ENCODE assay signal across 28 cellular contexts in the genomic region with DNA sequence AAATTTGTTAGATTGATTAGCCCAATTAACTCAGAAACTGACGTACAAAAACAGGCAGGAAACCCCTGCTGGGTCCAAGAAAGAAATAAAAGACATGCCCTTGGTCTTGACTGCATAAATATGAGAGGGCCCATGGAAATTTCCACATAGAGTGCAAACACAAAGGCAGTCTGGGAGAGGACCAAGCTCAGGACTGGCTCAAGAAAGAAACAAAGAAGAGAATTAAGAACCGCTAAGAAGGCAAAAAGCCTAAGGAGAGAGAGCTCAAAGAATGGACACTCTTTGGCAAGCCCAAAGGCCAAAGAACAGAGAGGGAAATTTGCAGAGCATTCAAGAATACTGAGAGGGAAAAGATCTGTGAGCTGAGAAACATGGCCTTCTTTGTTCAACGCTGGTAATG.
"Had no signal": no experiment of that assay in that cellular context is flagged by ENCODE, and none has a peak within 500 bp of the region (broad histone marks: within the 10 kb centered on the region; RNA-seq: fewer than 3 reads in every experiment).

No MANE protein-coding gene starts in this region.

- H3K27ac ChIP-seq: colonic mucosa, gastrocnemius medialis, hepatocyte, ovary, prostate gland, skin epidermis, thyroid gland had no signal

- H3K36me3 ChIP-seq: colonic mucosa, gastrocnemius medialis, ovary, prostate gland, thyroid gland had no signal

- ATAC-seq: activated CD4-positive, alpha-beta T cell treated with anti-CD3 and anti-CD28 coated beads for 36 hours; activated CD8-positive, alpha-beta T cell treated with anti-CD3 and anti-CD28 coated beads, Interleukin-2, amount 10 ng/mL, durations not matched to agents 7 days and 5 days; activated T-cell treated with anti-CD3 and anti-CD28 coated beads, Interleukin-2, amount 50 U/mL, for 72 hours; gastrocnemius medialis; left colon; naive thymus-derived CD8-positive, alpha-beta T cell; sciatic nerve; stimulated activated naive CD8-positive, alpha-beta T cell treated with anti-CD3 and anti-CD28 coated beads, Interleukin-15, amount 100 ng/mL, for 72 hours had no signal

- H3K36me3 Mint-ChIP-seq: activated naive CD8-positive, alpha-beta T cell; memory B cell; naive thymus-derived CD8-positive, alpha-beta T cell had no signal

- H3K4me1 Mint-ChIP-seq: activated CD4-positive, alpha-beta T cell treated with anti-CD3 and anti-CD28 coated beads for 36 hours; memory B cell; naive thymus-derived CD8-positive, alpha-beta T cell; stimulated activated naive CD8-positive, alpha-beta T cell treated with anti-CD3 and anti-CD28 coated beads, Interleukin-15, amount 100 ng/mL, for 72 hours had no signal

- DNase-seq: activated CD4-positive, alpha-beta T cell treated with anti-CD3 and anti-CD28 coated beads for 36 hours; activated CD4-positive, CD25-positive, alpha-beta regulatory T cell; activated CD8-positive, alpha-beta T cell treated with anti-CD3 and anti-CD28 coated beads, Interleukin-2, amount 10 ng/mL, durations not matched to agents 7 days and 5 days; activated naive CD4-positive, alpha-beta T cell; activated T-cell treated with anti-CD3 and anti-CD28 coated beads for 4 hours; activated T-cell treated with anti-CD3 and anti-CD28 coated beads, Interleukin-2, amount 50 U/mL, for 72 hours; cerebellar nuclear complex; colonic mucosa; dorsolateral prefrontal cortex; effector memory CD4-positive, alpha-beta T cell; erythroblast; gastrocnemius medialis; left colon; naive thymus-derived CD8-positive, alpha-beta T cell; ovary; retina; stimulated activated CD4-positive, alpha-beta T cell treated with anti-CD3 and anti-CD28 coated beads, Interleukin-12 subunit alpha, Interleukin-12 subunit beta, amount 100 ng/mL, for 4 hours; stimulated activated CD4-positive, alpha-beta T cell treated with anti-CD3 and anti-CD28 coated beads, Interleukin-4, amount 100 ng/mL, for 1 hour; stimulated activated naive CD8-positive, alpha-beta T cell treated with anti-CD3 and anti-CD28 coated beads, Interleukin-15, amount 100 ng/mL, for 72 hours; T-helper 1 cell; thyroid gland had no signal

- H2AFZ ChIP-seq: hepatocyte had no signal

- H3K9me3 ChIP-seq: colonic mucosa, gastrocnemius medialis, ovary, prostate gland, thyroid gland had no signal

- H3K4me3 ChIP-seq: colonic mucosa, dorsolateral prefrontal cortex, gastrocnemius medialis, hepatocyte, ovary, prostate gland, skin epidermis, thyroid gland had no signal

- H3K4me2 ChIP-seq: hepatocyte had no signal

- H3K27me3 ChIP-seq: colonic mucosa, dorsolateral prefrontal cortex, gastrocnemius medialis, hepatocyte, ovary, thyroid gland had no signal

- H3K27ac Mint-ChIP-seq: activated CD4-positive, alpha-beta T cell treated with anti-CD3 and anti-CD28 coated beads for 36 hours; activated CD8-positive, alpha-beta T cell treated with anti-CD3 and anti-CD28 coated beads, Interleukin-2, amount 10 ng/mL, durations not matched to agents 7 days and 5 days; activated naive CD8-positive, alpha-beta T cell; activated T-cell treated with anti-CD3 and anti-CD28 coated beads, Interleukin-2, amount 50 U/mL, for 72 hours; memory B cell; naive thymus-derived CD8-positive, alpha-beta T cell; stimulated activated naive CD8-positive, alpha-beta T cell treated with anti-CD3 and anti-CD28 coated beads, Interleukin-15, amount 100 ng/mL, for 72 hours; T-helper 2 cell treated with Interferon-gamma antibody and Interleukin-4, amounts not matched to agents 5 μg/mL and 100 μg/mL, for 36 hours had no signal

- H3K79me2 ChIP-seq: hepatocyte had no signal

- H3K4me1 ChIP-seq: colonic mucosa, gastrocnemius medialis, prostate gland, thyroid gland had no signal

- H3K4me3 Mint-ChIP-seq: activated CD4-positive, alpha-beta T cell treated with anti-CD3 and anti-CD28 coated beads for 36 hours; activated CD8-positive, alpha-beta T cell treated with anti-CD3 and anti-CD28 coated beads, Interleukin-2, amount 10 ng/mL, durations not matched to agents 7 days and 5 days; activated naive CD8-positive, alpha-beta T cell; activated T-cell treated with anti-CD3 and anti-CD28 coated beads, Interleukin-2, amount 50 U/mL, for 72 hours; memory B cell; naive thymus-derived CD8-positive, alpha-beta T cell; stimulated activated naive CD8-positive, alpha-beta T cell treated with anti-CD3 and anti-CD28 coated beads, Interleukin-15, amount 100 ng/mL, for 72 hours; T-helper 2 cell treated with Interferon-gamma antibody and Interleukin-4, amounts not matched to agents 5 μg/mL and 100 μg/mL, for 36 hours had no signal
